Comparison of ENCODE assay signal across 1 cellular context in genomic region chr1:27606708-27607238, GRCh38.
A peak's percentile ranks its signal among the peaks of the same experiment; 100 is the strongest.
TF ChIP-seq lines count a peak whose summit lies in the region.

No MANE protein-coding gene starts in this region.

TF ChIP-seq in HepG2, 621 proteins besides CTCF, POLR2A, EP300 and RAD21:
- TF ChIP-seq ZNF564 (CRISPR knock-in tag; IDR thresholded peaks at IDR 0.05) (peak; percentile 9; the same call in 1 of the 2 replicates), ZNF629 (CRISPR knock-in tag; conservative IDR thresholded peaks at IDR 0.05) (peak; percentile 14; the same call in 1 of the 2 replicates), ZNF556 (CRISPR knock-in tag; IDR thresholded peaks at IDR 0.05; ENCODE audit: borderline replicate concordance) (0 out of 2 replicates have a peak, but pooled peaks have one; percentile 2), ZNF572 (CRISPR knock-in tag; IDR thresholded peaks at IDR 0.05) (peak; percentile 79; the same call in 1 of the 2 replicates), SRY (CRISPR knock-in tag; IDR thresholded peaks at IDR 0.05) (no peak), EED (CRISPR knock-in tag; IDR thresholded peaks at IDR 0.05) (no peak), ZNF383 (CRISPR knock-in tag; IDR thresholded peaks at IDR 0.05; ENCODE audit: borderline replicate concordance) (0 out of 2 replicates have a peak, but pooled peaks have one; percentile 5), ZNF230 (CRISPR knock-in tag; IDR thresholded peaks at IDR 0.05) (peak; percentile 26), HIC2 (CRISPR knock-in tag; IDR thresholded peaks at IDR 0.05; ENCODE audit: low read depth) (0 out of 2 replicates have a peak, but pooled peaks have one; percentile 60), ZNF691 (CRISPR knock-in tag; IDR thresholded peaks at IDR 0.05; ENCODE audit: borderline replicate concordance, low read depth) (0 out of 2 replicates have a peak, but pooled peaks have one; percentile 29), MED13 (CRISPR knock-in tag; IDR thresholded peaks at IDR 0.05) (no peak), TOPORS (CRISPR knock-in tag; IDR thresholded peaks at IDR 0.05) (0 out of 2 replicates have a peak, but pooled peaks have one; percentile 13), ZNF557 (CRISPR knock-in tag; IDR thresholded peaks at IDR 0.05) (no peak), ZNF646 (CRISPR knock-in tag; IDR thresholded peaks at IDR 0.05) (no peak), IRF2 (CRISPR knock-in tag; IDR thresholded peaks at IDR 0.05) (0 out of 2 replicates have a peak, but pooled peaks have one; percentile 4), CREB3 (CRISPR knock-in tag; IDR thresholded peaks at IDR 0.05) (no peak), SP2 (CRISPR knock-in tag; IDR thresholded peaks at IDR 0.05) (0 out of 2 replicates have a peak, but pooled peaks have one; percentile 30), MLX (CRISPR knock-in tag; IDR thresholded peaks at IDR 0.05) (no peak), ZNF761 (CRISPR knock-in tag; conservative IDR thresholded peaks at IDR 0.05) (0 out of 2 replicates have a peak, but pooled peaks have one; percentile 18), SMYD3 (CRISPR knock-in tag; IDR thresholded peaks at IDR 0.05) (0 out of 2 replicates have a peak, but pooled peaks have one; percentile 5), ZNF598 (CRISPR knock-in tag; IDR thresholded peaks at IDR 0.05; ENCODE audit: borderline replicate concordance) (no peak), ZNF20 (CRISPR knock-in tag; IDR thresholded peaks at IDR 0.05) (no peak), FOSL2 (CRISPR knock-in tag; IDR thresholded peaks at IDR 0.05) (peak; percentile 74), ZFY (CRISPR knock-in tag; IDR thresholded peaks at IDR 0.05) (no peak), NAIF1 (CRISPR knock-in tag; IDR thresholded peaks at IDR 0.05; ENCODE audit: borderline replicate concordance) (peak; percentile 62; the same call in 1 of the 2 replicates), MAX (IDR thresholded peaks at IDR 0.05) (0 out of 2 replicates have a peak, but pooled peaks have one; percentile 10), ZNF431 (CRISPR knock-in tag; IDR thresholded peaks at IDR 0.05; ENCODE audit: borderline replicate concordance, low read depth) (0 out of 2 replicates have a peak, but pooled peaks have one; percentile 44), DDIT3 (CRISPR knock-in tag; IDR thresholded peaks at IDR 0.05) (no peak), ELF1 (CRISPR knock-in tag; IDR thresholded peaks at IDR 0.05) (no peak), SRSF9 (IDR thresholded peaks at IDR 0.05; ENCODE audit: borderline replicate concordance, insufficient read depth, low read depth, low read length, poor library complexity, severe bottlenecking) (no peak), ZNF510 (CRISPR knock-in tag; IDR thresholded peaks at IDR 0.05; ENCODE audit: low read depth) (0 out of 2 replicates have a peak, but pooled peaks have one; percentile 24), RELA (CRISPR knock-in tag; IDR thresholded peaks at IDR 0.05) (no peak), ZNF275 (CRISPR knock-in tag; IDR thresholded peaks at IDR 0.05; ENCODE audit: borderline replicate concordance) (0 out of 2 replicates have a peak, but pooled peaks have one; percentile 32), ZNF3 (CRISPR knock-in tag; IDR thresholded peaks at IDR 0.05) (0 out of 2 replicates have a peak, but pooled peaks have one; percentile 20), MXI1 (IDR thresholded peaks at IDR 0.05; ENCODE audit: borderline replicate concordance, low read depth, low read length) (0 out of 3 replicates have a peak, but pooled peaks have one; percentile 45), ZNF543 (CRISPR knock-in tag; IDR thresholded peaks at IDR 0.05) (0 out of 2 replicates have a peak, but pooled peaks have one; percentile 10), ZNF501 (CRISPR knock-in tag; IDR thresholded peaks at IDR 0.05) (peak; percentile 33; the same call in 1 of the 2 replicates), KDM5A (IDR thresholded peaks at IDR 0.05; ENCODE audit: borderline replicate concordance, low read length) (peak; percentile 49), HNF1B (CRISPR knock-in tag; IDR thresholded peaks at IDR 0.05) (0 out of 2 replicates have a peak, but pooled peaks have one; percentile 13), SIN3A (IDR thresholded peaks at IDR 0.05; ENCODE audit: borderline replicate concordance, low read depth, low read length) (0 out of 2 replicates have a peak, but pooled peaks have one; percentile 4)
